In genomic region chr16:53982631-53983042, GRCh38 we compare ENCODE assay signal across 15 cellular contexts.
DNase-seq lines count a peak whose midpoint lies in the region; ATAC-seq and TF ChIP-seq lines count a peak whose summit lies in the region.
"Had no signal": no experiment of that assay in that cellular context is flagged by ENCODE, and none has a peak within 500 bp of the region (broad histone marks: within the 10 kb centered on the region; RNA-seq: fewer than 3 reads in every experiment).

No MANE protein-coding gene starts in this region.

- H3K27me3 ChIP-seq in PC-3 (ENCODE audit: low read length) = no peaks in the 10 kb centered on the region
- no peaks in the 10 kb centered on the region for H3K27me3 ChIP-seq in left lung
- H3K27me3 ChIP-seq in ovary = no peaks in the 10 kb centered on the region

- TF ChIP-seq CTCF in PC-3 (conservative IDR thresholded peaks at IDR 0.05; ENCODE audit: low read depth, low read length) = no peak
- no peak for TF ChIP-seq CTCF in choroid plexus epithelial cell (conservative IDR thresholded peaks at IDR 0.05; ENCODE audit: low read depth, low read length)
- TF ChIP-seq CTCF in left lung (IDR thresholded peaks at IDR 0.05) = no peak
- no peak for TF ChIP-seq CTCF in ovary (IDR thresholded peaks at IDR 0.05)

- CTCF ChIA-PET in PC-3 (lab: Charles Lee) = interaction anchor here (0.6 kb wide), 1 partner anchor 239 kb away, joined by 4 read pairs; no protein-coding TSS in a partner anchor

- H3K4me1 ChIP-seq in PC-3 (ENCODE audit: insufficient read depth, low read length) (no peaks in the 10 kb centered on the region), left lung (no peaks in the 10 kb centered on the region), ovary (ENCODE audit: insufficient read depth) (no peaks in the 10 kb centered on the region)

- BruUV-seq in PC-3 (replicated peaks; lab: Mats Ljungman, UMichigan) = no TSS peak

- H3K9ac ChIP-seq in PC-3 (ENCODE audit: low read length) = no peak overlapping the region

- ATAC-seq in PC-3 (no peak), left lung (peak; percentile 85), GM21390 (IDR thresholded peaks at IDR 0.05; ENCODE audit: unreplicated experiment) (no peak)
- ATAC-seq: GM23338, HCT116 had no signal

- POLR2A ChIA-PET in PC-3 (lab: Charles Lee; ENCODE audit: unreplicated experiment) = no interaction called here

- intact Hi-C loops in PC-3 (cut with micrococcal nuclease) (no loop called here), left lung (cut with DNase I) (no loop called here), ovary (cut with DNase I) (no loop called here)

- H3K4me3 ChIP-seq in PC-3 (ENCODE audit: low read length) = no peak overlapping the region
- H3K4me3 ChIP-seq in choroid plexus epithelial cell (ENCODE audit: low read depth, low read length) = no peak overlapping the region
- H3K4me3 ChIP-seq in left lung = no peak overlapping the region
- no peak overlapping the region for H3K4me3 ChIP-seq in ovary
- H3K4me3 ChIP-seq: GM23338 had no signal

- H3K79me2 ChIP-seq in PC-3 (ENCODE audit: low read length) = no peaks in the 10 kb centered on the region

- H3K27ac ChIP-seq in PC-3 (ENCODE audit: low read length) (no peak overlapping the region), left lung (no peak overlapping the region), ovary (no peak overlapping the region)

- WGBS in ovary, 3 donors = 76 to 87% (median 86%) methylated on average over 3 of the region's 3 CpGs

- peak; percentile 5 for DNase-seq in PC-3
- DNase-seq in choroid plexus epithelial cell (ENCODE audit: low read depth) = peak; percentile 61
- DNase-seq in left lung = no peak
- DNase-seq in renal cortical epithelial cell (ENCODE audit: low read depth) = peak; percentile 22
- DNase-seq in ovary = no peak
- no peak for DNase-seq in pons (ENCODE audit: low spot score)
- DNase-seq: C1 segment of cervical spinal cord; CD8-positive, alpha-beta memory T cell; DMS79; NCI-H1105; NCI-H2081; NCI-H748 treated with DMSO at 0.1 percent for 48 hours had no signal

- TF ChIP-seq POLR2A in ovary (IDR thresholded peaks at IDR 0.05) = no peak

- no peaks in the 10 kb centered on the region for H3F3A ChIP-seq in PC-3 (ENCODE audit: low read length, unreplicated experiment)

- no peak overlapping the region for H3K4me2 ChIP-seq in PC-3 (ENCODE audit: low read length)
- H3K4me2 ChIP-seq: GM23338 had no signal

- H3K9me3 ChIP-seq in PC-3 (ENCODE audit: low read length) (no peaks in the 10 kb centered on the region), left lung (no peaks in the 10 kb centered on the region), ovary (no peaks in the 10 kb centered on the region)

- no peaks in the 10 kb centered on the region for H4K20me1 ChIP-seq in PC-3 (ENCODE audit: low read length)

- H3K36me3 ChIP-seq in PC-3 (ENCODE audit: low read depth, low read length) (no peaks in the 10 kb centered on the region), left lung (no peaks in the 10 kb centered on the region), ovary (no peaks in the 10 kb centered on the region)

- H2AFZ ChIP-seq in PC-3 (ENCODE audit: low read length) = no peak overlapping the region
- H2AFZ ChIP-seq: GM23338 had no signal

- TF ChIP-seq EP300 in ovary (IDR thresholded peaks at IDR 0.05) = no peak

- no peaks in the 10 kb centered on the region for H3K9me2 ChIP-seq in PC-3 (replicated peaks; ENCODE audit: low read length)

Comparison
In these comparisons a context has a peak if more than half of its experiments do, and no peak if none do; other contexts are left out.
1. DNase-seq: peak in PC-3 (single experiment), choroid plexus epithelial cell (single experiment) and renal cortical epithelial cell (single experiment); none in left lung (0 of 2), ovary (0 of 5) and pons (single experiment).